1 cellular context compared by ENCODE assay signal in the genomic region with DNA sequence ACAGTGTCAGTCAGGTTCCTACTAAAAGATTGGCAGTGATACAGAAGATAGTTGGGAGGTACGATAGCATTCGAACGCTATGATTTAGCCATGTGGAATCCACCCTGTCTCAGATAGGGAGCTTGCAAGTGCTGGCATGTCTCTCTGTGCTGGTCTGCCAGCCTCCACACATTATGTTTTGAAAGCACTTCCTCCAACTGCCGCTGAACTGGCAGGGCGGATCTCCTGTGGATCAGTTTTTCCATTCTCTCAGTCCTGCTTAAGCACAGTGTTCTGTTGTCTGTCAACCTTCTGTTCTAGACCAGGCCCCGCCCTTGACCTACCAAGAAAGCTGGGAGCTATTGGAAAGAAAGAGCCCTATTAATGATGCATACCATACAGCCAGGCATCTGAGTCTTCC.
TF ChIP-seq lines count a peak whose summit lies in the region.

No MANE protein-coding gene starts in this region.

TF ChIP-seq in K562, 482 proteins besides CTCF, POLR2A, EP300 and RAD21 (continued from another document):
- TF ChIP-seq, protein P1, sequence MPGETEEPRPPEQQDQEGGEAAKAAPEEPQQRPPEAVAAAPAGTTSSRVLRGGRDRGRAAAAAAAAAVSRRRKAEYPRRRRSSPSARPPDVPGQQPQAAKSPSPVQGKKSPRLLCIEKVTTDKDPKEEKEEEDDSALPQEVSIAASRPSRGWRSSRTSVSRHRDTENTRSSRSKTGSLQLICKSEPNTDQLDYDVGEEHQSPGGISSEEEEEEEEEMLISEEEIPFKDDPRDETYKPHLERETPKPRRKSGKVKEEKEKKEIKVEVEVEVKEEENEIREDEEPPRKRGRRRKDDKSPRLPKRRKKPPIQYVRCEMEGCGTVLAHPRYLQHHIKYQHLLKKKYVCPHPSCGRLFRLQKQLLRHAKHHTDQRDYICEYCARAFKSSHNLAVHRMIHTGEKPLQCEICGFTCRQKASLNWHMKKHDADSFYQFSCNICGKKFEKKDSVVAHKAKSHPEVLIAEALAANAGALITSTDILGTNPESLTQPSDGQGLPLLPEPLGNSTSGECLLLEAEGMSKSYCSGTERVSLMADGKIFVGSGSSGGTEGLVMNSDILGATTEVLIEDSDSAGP (CRISPR knock-in tag; IDR thresholded peaks at IDR 0.05): no peak
- no peak for TF ChIP-seq OTX1 (CRISPR knock-in tag; IDR thresholded peaks at IDR 0.05)
- TF ChIP-seq, protein P2, sequence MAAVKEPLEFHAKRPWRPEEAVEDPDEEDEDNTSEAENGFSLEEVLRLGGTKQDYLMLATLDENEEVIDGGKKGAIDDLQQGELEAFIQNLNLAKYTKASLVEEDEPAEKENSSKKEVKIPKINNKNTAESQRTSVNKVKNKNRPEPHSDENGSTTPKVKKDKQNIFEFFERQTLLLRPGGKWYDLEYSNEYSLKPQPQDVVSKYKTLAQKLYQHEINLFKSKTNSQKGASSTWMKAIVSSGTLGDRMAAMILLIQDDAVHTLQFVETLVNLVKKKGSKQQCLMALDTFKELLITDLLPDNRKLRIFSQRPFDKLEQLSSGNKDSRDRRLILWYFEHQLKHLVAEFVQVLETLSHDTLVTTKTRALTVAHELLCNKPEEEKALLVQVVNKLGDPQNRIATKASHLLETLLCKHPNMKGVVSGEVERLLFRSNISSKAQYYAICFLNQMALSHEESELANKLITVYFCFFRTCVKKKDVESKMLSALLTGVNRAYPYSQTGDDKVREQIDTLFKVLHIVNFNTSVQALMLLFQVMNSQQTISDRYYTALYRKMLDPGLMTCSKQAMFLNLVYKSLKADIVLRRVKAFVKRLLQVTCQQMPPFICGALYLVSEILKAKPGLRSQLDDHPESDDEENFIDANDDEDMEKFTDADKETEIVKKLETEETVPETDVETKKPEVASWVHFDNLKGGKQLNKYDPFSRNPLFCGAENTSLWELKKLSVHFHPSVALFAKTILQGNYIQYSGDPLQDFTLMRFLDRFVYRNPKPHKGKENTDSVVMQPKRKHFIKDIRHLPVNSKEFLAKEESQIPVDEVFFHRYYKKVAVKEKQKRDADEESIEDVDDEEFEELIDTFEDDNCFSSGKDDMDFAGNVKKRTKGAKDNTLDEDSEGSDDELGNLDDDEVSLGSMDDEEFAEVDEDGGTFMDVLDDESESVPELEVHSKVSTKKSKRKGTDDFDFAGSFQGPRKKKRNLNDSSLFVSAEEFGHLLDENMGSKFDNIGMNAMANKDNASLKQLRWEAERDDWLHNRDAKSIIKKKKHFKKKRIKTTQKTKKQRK (IDR thresholded peaks at IDR 0.05; ENCODE audit: borderline replicate concordance, low read depth, low read length): no peak
- TF ChIP-seq ZNF212 (CRISPR knock-in tag; IDR thresholded peaks at IDR 0.05): no peak
- no peak for TF ChIP-seq ZNF41 (CRISPR knock-in tag; conservative IDR thresholded peaks at IDR 0.05)
- no peak for TF ChIP-seq HOXB6 (CRISPR knock-in tag; IDR thresholded peaks at IDR 0.05; ENCODE audit: borderline replicate concordance)
- TF ChIP-seq, protein P3, sequence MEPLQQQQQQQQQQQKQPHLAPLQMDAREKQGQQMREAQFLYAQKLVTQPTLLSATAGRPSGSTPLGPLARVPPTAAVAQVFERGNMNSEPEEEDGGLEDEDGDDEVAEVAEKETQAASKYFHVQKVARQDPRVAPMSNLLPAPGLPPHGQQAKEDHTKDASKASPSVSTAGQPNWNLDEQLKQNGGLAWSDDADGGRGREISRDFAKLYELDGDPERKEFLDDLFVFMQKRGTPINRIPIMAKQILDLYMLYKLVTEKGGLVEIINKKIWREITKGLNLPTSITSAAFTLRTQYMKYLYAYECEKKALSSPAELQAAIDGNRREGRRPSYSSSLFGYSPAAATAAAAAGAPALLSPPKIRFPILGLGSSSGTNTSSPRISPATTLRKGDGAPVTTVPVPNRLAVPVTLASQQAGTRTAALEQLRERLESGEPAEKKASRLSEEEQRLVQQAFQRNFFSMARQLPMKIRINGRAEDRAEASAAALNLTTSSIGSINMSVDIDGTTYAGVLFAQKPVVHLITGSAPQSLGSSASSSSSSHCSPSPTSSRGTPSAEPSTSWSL (CRISPR knock-in tag; IDR thresholded peaks at IDR 0.05; ENCODE audit: borderline replicate concordance): no peak
